In the genomic region with DNA sequence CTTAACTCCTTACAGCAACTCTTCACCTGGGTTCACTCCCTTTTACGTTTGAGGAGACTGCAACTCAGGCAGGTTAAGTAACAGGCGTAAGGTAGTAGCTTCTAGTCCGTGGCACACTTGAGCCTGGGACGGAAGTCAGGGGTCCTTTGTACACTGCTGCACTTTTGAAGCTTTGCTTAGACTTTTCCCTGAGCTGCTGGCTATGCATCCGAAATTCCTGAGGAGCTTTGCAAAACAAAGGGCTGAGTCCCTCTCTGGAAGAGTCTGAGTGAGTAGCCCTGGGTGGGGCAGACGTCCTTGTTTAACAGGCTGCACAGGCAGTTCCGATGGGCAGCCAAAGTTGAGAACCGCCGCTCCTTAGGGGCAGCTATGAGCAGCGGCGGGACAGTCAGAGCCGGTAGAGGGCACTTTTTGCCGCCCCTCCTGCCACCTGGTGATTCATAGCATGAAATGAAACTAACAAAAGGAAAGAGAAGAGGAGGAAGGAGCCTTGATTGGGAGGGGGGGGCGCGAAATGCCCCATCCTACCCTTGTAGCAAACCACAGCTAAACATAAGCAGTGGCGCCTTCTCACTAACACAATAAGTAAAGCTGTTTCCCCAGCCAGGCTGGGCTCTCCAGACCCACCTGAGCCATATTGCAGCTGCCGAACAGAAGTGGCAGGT, we compare ENCODE assay signal across 8 cellular contexts. TPM values are rescaled to one million over a fixed set of nuclear protein-coding genes. Genes with fewer than 3 reads are reported as not detected.
DNase-seq lines count a peak whose midpoint lies in the region; ATAC-seq and TF ChIP-seq lines count a peak whose summit lies in the region.

No MANE protein-coding gene starts in this region.

- peak overlapping the region; percentile 91 for H3K4me3 Mint-ChIP-seq in activated naive CD8-positive, alpha-beta T cell treated with anti-CD3 and anti-CD28 coated beads for 36 hours

- peaks cover 61% of the 10 kb centered on the region for H3K4me1 Mint-ChIP-seq in activated naive CD8-positive, alpha-beta T cell treated with anti-CD3 and anti-CD28 coated beads for 36 hours

- intact Hi-C loops in left ventricle myocardium superior (cut with micrococcal nuclease): no loop called here

- H3K9me3 Mint-ChIP-seq in activated naive CD8-positive, alpha-beta T cell treated with anti-CD3 and anti-CD28 coated beads for 36 hours: no peaks in the 10 kb centered on the region

- H3K27ac Mint-ChIP-seq in activated naive CD8-positive, alpha-beta T cell treated with anti-CD3 and anti-CD28 coated beads for 36 hours: peak overlapping the region; percentile 93

- DNase-seq in AG09309 (ENCODE audit: low read depth) (no peak), SKM-1 (lab: John Stamatoyannopoulos, UW; ENCODE audit: unreplicated experiment) (peak; percentile 19), left ventricle myocardium superior (peak; percentile 67), retinal pigment epithelial cell (ENCODE audit: low read depth) (peak; percentile 75), inferior parietal cortex (ENCODE audit: extremely low spot score) (no peak)
- DNase-seq in activated naive CD8-positive, alpha-beta T cell treated with anti-CD3 and anti-CD28 coated beads for 36 hours: peak; percentile 78

- H3K36me3 Mint-ChIP-seq in activated naive CD8-positive, alpha-beta T cell treated with anti-CD3 and anti-CD28 coated beads for 36 hours: peaks cover 21% of the 10 kb centered on the region

- H3K4me3 ChIP-seq in AG09309 (ENCODE audit: control insufficient read depth, low read depth, low read length) (peak overlapping the region; percentile 54), retinal pigment epithelial cell (ENCODE audit: low read length) (peak overlapping the region; percentile 81)

- ATAC-seq in GM18873 (IDR thresholded peaks at IDR 0.05; ENCODE audit: low FRiP score, unreplicated experiment) (peak; percentile 61), HG03175 (IDR thresholded peaks at IDR 0.05; ENCODE audit: unreplicated experiment) (peak; percentile 52), left ventricle myocardium superior (peak; percentile 54)

- peak; percentile 42 for TF ChIP-seq CTCF in AG09309 (IDR thresholded peaks at IDR 0.05; ENCODE audit: control insufficient read depth, insufficient read depth, low read depth, low read length, missing control alignments)
- peak; percentile 39 for TF ChIP-seq CTCF in retinal pigment epithelial cell (conservative IDR thresholded peaks at IDR 0.05; ENCODE audit: low read depth, low read length)

- no peaks in the 10 kb centered on the region for H3K27me3 Mint-ChIP-seq in activated naive CD8-positive, alpha-beta T cell treated with anti-CD3 and anti-CD28 coated beads for 36 hours

RNA-seq across cellular contexts. Expression of a gene that starts 1.4 kb away (rescaled TPM):
- 100 to 1,000 TPM; 109 to 113 TPM for total RNA-seq in activated naive CD8-positive, alpha-beta T cell treated with anti-CD3 and anti-CD28 coated beads for 36 hours
- total RNA-seq in left ventricle myocardium superior: 97.0 TPM

RNA-seq across cellular contexts. Expression of a gene that starts 8.9 kb away (rescaled TPM):
- total RNA-seq in activated naive CD8-positive, alpha-beta T cell treated with anti-CD3 and anti-CD28 coated beads for 36 hours: 1 to 10 TPM; 1.3 to 1.4 TPM
- 5.9 TPM for total RNA-seq in left ventricle myocardium superior

RNA-seq across cellular contexts. Expression of a gene that starts 9.0 kb away (rescaled TPM):
- total RNA-seq in activated naive CD8-positive, alpha-beta T cell treated with anti-CD3 and anti-CD28 coated beads for 36 hours: 100 to 1,000 TPM; 209 to 213 TPM
- total RNA-seq in left ventricle myocardium superior: 41.5 TPM

RNA-seq across cellular contexts. Expression of a gene that starts 36.6 kb away (rescaled TPM):
- total RNA-seq in activated naive CD8-positive, alpha-beta T cell treated with anti-CD3 and anti-CD28 coated beads for 36 hours: 1 to 10 TPM; 6.3 to 6.9 TPM
- 16.8 TPM for total RNA-seq in left ventricle myocardium superior

RNA-seq across cellular contexts. Expression of a gene that starts 48.0 kb away (rescaled TPM):
- total RNA-seq in activated naive CD8-positive, alpha-beta T cell treated with anti-CD3 and anti-CD28 coated beads for 36 hours: not detected
- total RNA-seq in left ventricle myocardium superior: not detected

Comparison
In these comparisons a context has a peak if more than half of its experiments do, and no peak if none do; other contexts are left out.
1. DNase-seq: peak in SKM-1 (single experiment), activated naive CD8-positive, alpha-beta T cell treated with anti-CD3 and anti-CD28 coated beads for 36 hours (single experiment), left ventricle myocardium superior (single experiment) and retinal pigment epithelial cell (single experiment); none in AG09309 (single experiment) and inferior parietal cortex (single experiment).
2. Peak in every context shown above with its lines, with median percentiles within 50 percentile points of each other: ATAC-seq.